25 cellular contexts compared by ENCODE assay signal in genomic region chr4:157888281-157888680, GRCh38.
"Had no signal": no experiment of that assay in that cellular context is flagged by ENCODE, and none has a peak within 500 bp of the region (broad histone marks: within the 10 kb centered on the region; RNA-seq: fewer than 3 reads in every experiment).

No MANE protein-coding gene starts in this region.

- DNase-seq: islet precursor cell; left ventricle myocardium inferior; mesendoderm; naive B cell; natural killer cell; nephron progenitor cell; ovary; posterior cingulate gyrus; retina; right cardiac atrium; stimulated activated CD4-positive, alpha-beta T cell treated with anti-CD3 and anti-CD28 coated beads, Interleukin-12 subunit alpha, Interleukin-12 subunit beta, amount 100 ng/mL, for 4 hours; stimulated activated CD4-positive, alpha-beta T cell treated with anti-CD3 and anti-CD28 coated beads, Interleukin-15, amount 100 ng/mL, for 24 hours; stimulated activated CD4-positive, alpha-beta T cell treated with anti-CD3 and anti-CD28 coated beads, Interleukin-2, amount 100 ng/mL, for 24 hours; stimulated activated CD4-positive, alpha-beta T cell treated with anti-CD3 and anti-CD28 coated beads, Interleukin-4, amount 100 ng/mL, for 1 hour; stimulated activated naive B cell treated with anti-CD40 and anti-IgM and Interleukin-4, amounts not matched to agents 10 μg/mL and 1 μg/mL and 100 μg/mL, for 72 hours; stimulated activated naive CD8-positive, alpha-beta T cell treated with anti-CD3 and anti-CD28 coated beads, Interleukin-15, Interleukin-2, amounts not matched to agents 100 U/mL and 50 U/mL, for 24 hours; stomach; testis; thyroid gland; transverse colon; upper lobe of left lung had no signal

- H3K9me3 ChIP-seq: left ventricle myocardium inferior, ovary, prostate gland, stomach, testis, thyroid gland, transverse colon, upper lobe of left lung, vagina had no signal

- H3K27ac ChIP-seq: left ventricle myocardium inferior, ovary, prostate gland, skin epidermis, stomach, testis, thyroid gland, transverse colon, upper lobe of left lung, vagina had no signal

- H3K27me3 ChIP-seq: ovary, stomach, testis, thyroid gland, transverse colon, upper lobe of left lung, vagina had no signal

- H3K4me1 ChIP-seq: left ventricle myocardium inferior, prostate gland, stomach, testis, thyroid gland, transverse colon, upper lobe of left lung, vagina had no signal

- H3K36me3 ChIP-seq: left ventricle myocardium inferior, ovary, prostate gland, stomach, thyroid gland, transverse colon, upper lobe of left lung, vagina had no signal

- H3K4me3 ChIP-seq: left ventricle myocardium inferior, lung, ovary, prostate gland, skin epidermis, stomach, testis, thyroid gland, transverse colon, upper lobe of left lung, vagina had no signal
